ENCODE assay signal across 32 cellular contexts in genomic region chr5:137194300-137194699, GRCh38.
"Had no signal": no experiment of that assay in that cellular context is flagged by ENCODE, and none has a peak within 500 bp of the region (broad histone marks: within the 10 kb centered on the region; RNA-seq: fewer than 3 reads in every experiment).

No MANE protein-coding gene starts in this region.

- ATAC-seq: activated CD4-positive, alpha-beta T cell treated with anti-CD3 and anti-CD28 coated beads for 36 hours; activated CD4-positive, CD25-positive, alpha-beta regulatory T cell treated with anti-CD3 and anti-CD28 coated beads, Interleukin-2, amount 50 U/mL, for 24 hours; activated CD8-positive, alpha-beta memory T cell treated with anti-CD3 and anti-CD28 coated beads, Interleukin-2, amount 10 ng/mL, durations not matched to agents 7 days and 5 days; activated CD8-positive, alpha-beta T cell treated with anti-CD3 and anti-CD28 coated beads, Interleukin-2, amount 10 ng/mL, durations not matched to agents 7 days and 5 days; activated naive CD8-positive, alpha-beta T cell treated with anti-CD3 and anti-CD28 coated beads, Interleukin-2, amount 50 U/mL, for 24 hours; T-cell; T-helper 17 cell; WTC11 had no signal

- H3K36me3 Mint-ChIP-seq: activated CD8-positive, alpha-beta memory T cell treated with anti-CD3 and anti-CD28 coated beads, Interleukin-2, amount 10 ng/mL, durations not matched to agents 7 days and 5 days; activated naive CD4-positive, alpha-beta T cell treated with anti-CD3 and anti-CD28 coated beads, Interleukin-2, amount 10 ng/mL, durations not matched to agents 7 days and 5 days; activated naive CD4-positive, alpha-beta T cell treated with anti-CD3 and anti-CD28 coated beads, Interleukin-2, amount 50 U/mL, for 24 hours; activated naive CD8-positive, alpha-beta T cell; activated naive CD8-positive, alpha-beta T cell treated with anti-CD3 and anti-CD28 coated beads, Interleukin-2, amount 10 ng/mL, durations not matched to agents 7 days and 5 days; brain; T-cell; WTC11 had no signal

- H3K9me3 ChIP-seq: ascending aorta had no signal

- H3K9me3 Mint-ChIP-seq: activated CD4-positive, alpha-beta memory T cell treated with anti-CD3 and anti-CD28 coated beads, Interleukin-2, amount 10 ng/mL, durations not matched to agents 7 days and 5 days; activated CD4-positive, alpha-beta T cell treated with anti-CD3 and anti-CD28 coated beads, Interleukin-2, amount 10 ng/mL, durations not matched to agents 7 days and 5 days; activated naive CD4-positive, alpha-beta T cell treated with anti-CD3 and anti-CD28 coated beads, Interleukin-2, amount 10 ng/mL, durations not matched to agents 7 days and 5 days; activated naive CD4-positive, alpha-beta T cell treated with anti-CD3 and anti-CD28 coated beads, Interleukin-2, amount 50 U/mL, for 24 hours; activated naive CD8-positive, alpha-beta T cell treated with anti-CD3 and anti-CD28 coated beads, Interleukin-2, amount 10 ng/mL, durations not matched to agents 7 days and 5 days; activated naive CD8-positive, alpha-beta T cell treated with anti-CD3 and anti-CD28 coated beads, Interleukin-2, amount 50 U/mL, for 24 hours; activated T-cell treated with anti-CD3 and anti-CD28 coated beads, Interleukin-2, amount 50 U/mL, for 24 hours; activated T-helper 2 cell treated with anti-CD3 and anti-CD28 coated beads, Interferon-gamma antibody, Interleukin-2, Interleukin-4, amounts not matched to agents 10 μg/mL and 5 μg/mL and 100 μg/mL, durations not matched to agents 14 hours and 24 hours and 36 hours; brain; central memory CD8-positive, alpha-beta T cell had no signal

- H3K4me3 ChIP-seq: ascending aorta, cardiac muscle cell had no signal

- H3K27ac ChIP-seq: ascending aorta, cardiac muscle cell, WERI-Rb-1 had no signal

- H3K27ac Mint-ChIP-seq: activated CD4-positive, alpha-beta memory T cell treated with anti-CD3 and anti-CD28 coated beads, Interleukin-2, amount 10 ng/mL, durations not matched to agents 7 days and 5 days; activated CD4-positive, alpha-beta T cell treated with anti-CD3 and anti-CD28 coated beads for 36 hours; activated CD4-positive, alpha-beta T cell treated with anti-CD3 and anti-CD28 coated beads, Interleukin-2, amount 10 ng/mL, durations not matched to agents 7 days and 5 days; activated CD8-positive, alpha-beta memory T cell treated with anti-CD3 and anti-CD28 coated beads, Interleukin-2, amount 10 ng/mL, durations not matched to agents 7 days and 5 days; activated CD8-positive, alpha-beta T cell treated with anti-CD3 and anti-CD28 coated beads, Interleukin-2, amount 10 ng/mL, durations not matched to agents 7 days and 5 days; activated naive CD4-positive, alpha-beta T cell treated with anti-CD3 and anti-CD28 coated beads, Interleukin-2, amount 10 ng/mL, durations not matched to agents 7 days and 5 days; activated naive CD4-positive, alpha-beta T cell treated with anti-CD3 and anti-CD28 coated beads, Interleukin-2, amount 50 U/mL, for 24 hours; activated naive CD8-positive, alpha-beta T cell; activated naive CD8-positive, alpha-beta T cell treated with anti-CD3 and anti-CD28 coated beads, Interleukin-2, amount 10 ng/mL, durations not matched to agents 7 days and 5 days; activated naive CD8-positive, alpha-beta T cell treated with anti-CD3 and anti-CD28 coated beads, Interleukin-2, amount 50 U/mL, for 24 hours; activated T-cell treated with anti-CD3 and anti-CD28 coated beads, Interleukin-2, amount 50 U/mL, for 24 hours; activated T-helper 2 cell treated with anti-CD3 and anti-CD28 coated beads, Interferon-gamma antibody, Interleukin-2, Interleukin-4, amounts not matched to agents 10 μg/mL and 5 μg/mL and 100 μg/mL, durations not matched to agents 14 hours and 24 hours and 36 hours; brain; T-cell; T-helper 17 cell; WTC11 had no signal

- H3K27me3 Mint-ChIP-seq: activated CD4-positive, alpha-beta memory T cell treated with anti-CD3 and anti-CD28 coated beads, Interleukin-2, amount 10 ng/mL, durations not matched to agents 7 days and 5 days; activated CD4-positive, alpha-beta T cell treated with anti-CD3 and anti-CD28 coated beads, Interleukin-2, amount 10 ng/mL, durations not matched to agents 7 days and 5 days; activated CD8-positive, alpha-beta memory T cell treated with anti-CD3 and anti-CD28 coated beads, Interleukin-2, amount 10 ng/mL, durations not matched to agents 7 days and 5 days; activated naive CD4-positive, alpha-beta T cell treated with anti-CD3 and anti-CD28 coated beads, Interleukin-2, amount 10 ng/mL, durations not matched to agents 7 days and 5 days; activated naive CD8-positive, alpha-beta T cell treated with anti-CD3 and anti-CD28 coated beads, Interleukin-2, amount 10 ng/mL, durations not matched to agents 7 days and 5 days; central memory CD8-positive, alpha-beta T cell had no signal

- H3K36me3 ChIP-seq: ascending aorta, cardiac muscle cell, WERI-Rb-1 had no signal

- H3K4me1 ChIP-seq: ascending aorta had no signal

- H3K27me3 ChIP-seq: ascending aorta, cardiac muscle cell had no signal

- DNase-seq: activated CD4-positive, alpha-beta memory T cell treated with anti-CD3 and anti-CD28 coated beads, Interleukin-2, amount 10 ng/mL, durations not matched to agents 7 days and 5 days; activated CD4-positive, alpha-beta T cell treated with anti-CD3 and anti-CD28 coated beads for 1 hour; activated CD4-positive, alpha-beta T cell treated with anti-CD3 and anti-CD28 coated beads for 36 hours; activated CD4-positive, alpha-beta T cell treated with anti-CD3 and anti-CD28 coated beads for 48 hours; activated CD4-positive, alpha-beta T cell treated with anti-CD3 and anti-CD28 coated beads, Interleukin-2, amount 10 ng/mL, durations not matched to agents 7 days and 5 days; activated CD4-positive, alpha-beta T cell treated with anti-CD3 and anti-CD28 coated beads, Interleukin-2, amount 50 U/mL, for 48 hours; activated CD4-positive, CD25-positive, alpha-beta regulatory T cell; activated CD8-positive, alpha-beta memory T cell treated with anti-CD3 and anti-CD28 coated beads for 24 hours; activated CD8-positive, alpha-beta memory T cell treated with anti-CD3 and anti-CD28 coated beads, Interleukin-2, amount 10 ng/mL, durations not matched to agents 7 days and 5 days; activated CD8-positive, alpha-beta memory T cell treated with anti-CD3 and anti-CD28 coated beads, Interleukin-2, amount 50 U/mL, for 48 hours; activated CD8-positive, alpha-beta T cell treated with anti-CD3 and anti-CD28 coated beads, Interleukin-2, amount 10 ng/mL, durations not matched to agents 7 days and 5 days; activated effector memory CD4-positive, alpha-beta T cell treated with Interleukin-2 at 50 U/mL for 16 hours; activated gamma-delta T cell; activated naive CD4-positive, alpha-beta T cell treated with anti-CD3 and anti-CD28 coated beads, Interleukin-2, amount 10 ng/mL, durations not matched to agents 7 days and 5 days; activated naive CD4-positive, alpha-beta T cell treated with Interleukin-2 at 50 U/mL for 16 hours; activated naive CD8-positive, alpha-beta T cell treated with anti-CD3 and anti-CD28 coated beads, Interleukin-2, amount 10 ng/mL, durations not matched to agents 7 days and 5 days; activated naive CD8-positive, alpha-beta T cell treated with anti-CD3 and anti-CD28 coated beads, Interleukin-2, amount 50 U/mL, for 24 hours; activated T-cell treated with anti-CD3 and anti-CD28 coated beads, Interleukin-2, amount 50 U/mL, for 24 hours; activated T-cell treated with anti-CD3 and anti-CD28 coated beads, Interleukin-2, amount 50 U/mL, for 48 hours; cerebellar nuclear complex; T-cell; T-helper 17 cell; WERI-Rb-1 had no signal

- H3K4me3 Mint-ChIP-seq: activated CD4-positive, alpha-beta memory T cell treated with anti-CD3 and anti-CD28 coated beads, Interleukin-2, amount 10 ng/mL, durations not matched to agents 7 days and 5 days; activated CD4-positive, alpha-beta T cell treated with anti-CD3 and anti-CD28 coated beads for 36 hours; activated CD4-positive, alpha-beta T cell treated with anti-CD3 and anti-CD28 coated beads, Interleukin-2, amount 10 ng/mL, durations not matched to agents 7 days and 5 days; activated CD8-positive, alpha-beta memory T cell treated with anti-CD3 and anti-CD28 coated beads, Interleukin-2, amount 10 ng/mL, durations not matched to agents 7 days and 5 days; activated CD8-positive, alpha-beta T cell treated with anti-CD3 and anti-CD28 coated beads, Interleukin-2, amount 10 ng/mL, durations not matched to agents 7 days and 5 days; activated naive CD4-positive, alpha-beta T cell treated with anti-CD3 and anti-CD28 coated beads, Interleukin-2, amount 10 ng/mL, durations not matched to agents 7 days and 5 days; activated naive CD4-positive, alpha-beta T cell treated with anti-CD3 and anti-CD28 coated beads, Interleukin-2, amount 50 U/mL, for 24 hours; activated naive CD8-positive, alpha-beta T cell; activated naive CD8-positive, alpha-beta T cell treated with anti-CD3 and anti-CD28 coated beads, Interleukin-2, amount 10 ng/mL, durations not matched to agents 7 days and 5 days; activated naive CD8-positive, alpha-beta T cell treated with anti-CD3 and anti-CD28 coated beads, Interleukin-2, amount 50 U/mL, for 24 hours; activated T-cell treated with anti-CD3 and anti-CD28 coated beads, Interleukin-2, amount 50 U/mL, for 24 hours; brain; central memory CD8-positive, alpha-beta T cell; T-cell; T-helper 17 cell; WTC11 had no signal

- H3K4me1 Mint-ChIP-seq: activated CD4-positive, alpha-beta memory T cell treated with anti-CD3 and anti-CD28 coated beads, Interleukin-2, amount 10 ng/mL, durations not matched to agents 7 days and 5 days; activated CD4-positive, alpha-beta T cell treated with anti-CD3 and anti-CD28 coated beads for 36 hours; activated CD4-positive, alpha-beta T cell treated with anti-CD3 and anti-CD28 coated beads, Interleukin-2, amount 10 ng/mL, durations not matched to agents 7 days and 5 days; activated CD8-positive, alpha-beta memory T cell treated with anti-CD3 and anti-CD28 coated beads, Interleukin-2, amount 10 ng/mL, durations not matched to agents 7 days and 5 days; activated naive CD4-positive, alpha-beta T cell treated with anti-CD3 and anti-CD28 coated beads, Interleukin-2, amount 10 ng/mL, durations not matched to agents 7 days and 5 days; activated naive CD4-positive, alpha-beta T cell treated with anti-CD3 and anti-CD28 coated beads, Interleukin-2, amount 50 U/mL, for 24 hours; activated naive CD8-positive, alpha-beta T cell treated with anti-CD3 and anti-CD28 coated beads, Interleukin-2, amount 10 ng/mL, durations not matched to agents 7 days and 5 days; activated naive CD8-positive, alpha-beta T cell treated with anti-CD3 and anti-CD28 coated beads, Interleukin-2, amount 50 U/mL, for 24 hours; brain; central memory CD8-positive, alpha-beta T cell; T-cell; T-helper 17 cell; WTC11 had no signal
